Comparison of ENCODE assay signal across 8 cellular contexts in the genomic region with DNA sequence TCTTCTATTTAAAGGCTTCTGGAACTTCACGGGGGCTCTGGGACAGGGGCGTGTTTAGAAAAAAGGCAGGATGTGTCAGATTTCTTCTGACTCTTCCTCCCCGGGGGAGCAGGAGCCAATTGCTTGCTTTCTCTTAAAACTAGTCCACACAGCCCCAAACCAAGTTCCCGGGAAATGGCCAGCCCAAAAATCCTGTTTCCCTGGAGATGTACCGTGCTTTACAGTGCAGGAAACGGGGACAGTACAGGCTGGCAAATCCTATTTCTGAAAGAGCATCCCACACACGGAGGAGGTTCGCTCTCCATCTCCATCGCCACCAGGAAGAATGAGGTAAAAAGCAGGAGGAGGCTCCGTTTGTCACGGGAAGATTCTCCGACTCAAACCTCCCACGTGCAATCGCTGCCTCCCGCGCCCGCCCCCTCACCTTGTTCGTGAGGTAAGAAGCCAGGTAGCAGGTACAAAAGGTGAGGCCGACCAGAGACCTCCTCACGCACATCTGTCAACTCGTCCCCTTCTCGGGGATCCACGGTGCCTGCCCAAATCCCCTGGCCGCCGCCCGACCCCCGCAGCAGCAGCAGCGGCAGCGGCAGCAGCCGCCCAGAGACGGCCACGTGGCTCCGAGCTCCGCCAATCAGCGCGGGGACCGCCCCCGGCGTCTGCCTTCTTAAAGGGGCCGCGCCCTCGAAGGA. TPM values are rescaled to one million over a fixed set of nuclear protein-coding genes. Genes with fewer than 3 reads are reported as not detected.
A peak's percentile ranks its signal among the peaks of the same experiment; 100 is the strongest.
DNase-seq lines count a peak whose midpoint lies in the region; ATAC-seq lines count a peak whose summit lies in the region.

No MANE protein-coding gene starts in this region.

- DNase-seq in Ammon's horn (ENCODE audit: low spot score) (peak; percentile 82), NCI-H460 (ENCODE audit: extremely low read depth, low read depth) (peak; percentile 43), dedifferentiated amniotic fluid mesenchymal stem cell (ENCODE audit: extremely low spot score) (peak; percentile 59), left lobe of liver (ENCODE audit: low spot score) (peak; percentile 85)
- DNase-seq in activated CD4-positive, alpha-beta T cell treated with anti-CD3 and anti-CD28 coated beads, Interleukin-2, amount 50 U/mL, for 1 hour: peak; percentile 70
- DNase-seq in stimulated activated CD4-positive, alpha-beta T cell treated with anti-CD3 and anti-CD28 coated beads, Interleukin-2, amount 100 ng/mL, for 24 hours: peak; percentile 82 to 86

- ATAC-seq in GM18907 (IDR thresholded peaks at IDR 0.05; ENCODE audit: unreplicated experiment) (peak; percentile 89), HG03159 (IDR thresholded peaks at IDR 0.05; ENCODE audit: unreplicated experiment) (peak; percentile 97), left lobe of liver (peak; percentile 96)

RNA-seq across cellular contexts. Expression of a gene that starts 15.6 kb away (rescaled TPM):
- 94.9 and 105 TPM in 2 replicates for total RNA-seq in NCI-H460 (2014; rRNA removed; shearing (Covaris generic))
- 31.8 and 47.7 TPM in 2 replicates for polyA plus RNA-seq in NCI-H460 (2014; cell fraction: nucleus; rRNA removed)
- 41.0 TPM for total RNA-seq in left lobe of liver

Comparison
In these comparisons a context has a peak if more than half of its experiments do, and no peak if none do; other contexts are left out.
1. Peak in every context shown above with its lines: DNase-seq and ATAC-seq.